Comparison of ENCODE assay signal across 9 cellular contexts in the genomic region with DNA sequence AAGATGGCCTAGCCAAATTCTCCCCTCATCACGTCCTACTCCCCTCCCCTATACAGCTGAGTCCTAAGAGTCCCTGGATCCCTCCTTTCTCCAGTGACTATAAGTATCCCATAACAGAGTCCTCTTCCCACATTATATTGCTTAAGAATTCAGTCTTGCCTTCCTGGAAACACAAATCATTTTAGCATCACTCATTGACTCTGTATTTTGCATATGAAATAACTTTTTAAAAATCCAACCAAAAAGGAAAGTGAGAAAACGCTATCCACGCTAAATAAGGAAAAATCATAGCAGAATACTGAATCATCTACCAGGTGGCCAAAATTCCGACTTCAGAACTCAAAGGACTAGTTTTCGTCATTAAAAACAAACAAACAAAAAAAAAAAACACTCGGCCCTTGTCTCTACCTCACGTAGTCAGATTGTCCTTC.
A peak's percentile ranks its signal among the peaks of the same experiment; 100 is the strongest.
DNase-seq lines count a peak whose midpoint lies in the region; ATAC-seq and TF ChIP-seq lines count a peak whose summit lies in the region.
"Had no signal": no experiment of that assay in that cellular context is flagged by ENCODE, and none has a peak within 500 bp of the region (broad histone marks: within the 10 kb centered on the region; RNA-seq: fewer than 3 reads in every experiment).

No MANE protein-coding gene starts in this region.

- peak overlapping the region; percentile 83 for H3K27ac Mint-ChIP-seq in activated CD4-positive, alpha-beta T cell treated with anti-CD3 and anti-CD28 coated beads for 36 hours
- peak overlapping the region; percentile 79 for H3K27ac Mint-ChIP-seq in activated T-helper 1 cell treated with anti-CD3 and anti-CD28 coated beads, Interleukin-12 subunit alpha, Interleukin-12 subunit beta, Interleukin-2, Interleukin-4 antibody, amounts not matched to agents 30 ng/mL and 10 ng/mL and 1 ng/mL, durations not matched to agents 14 hours and 24 hours and 36 hours
- H3K27ac Mint-ChIP-seq in naive thymus-derived CD4-positive, alpha-beta T cell: peak overlapping the region in 2 of 9 donors; percentile 61 to 88

- H3K4me1 Mint-ChIP-seq in activated CD4-positive, alpha-beta T cell treated with anti-CD3 and anti-CD28 coated beads for 36 hours: peaks cover 46% of the 10 kb centered on the region
- peaks cover 34% of the 10 kb centered on the region for H3K4me1 Mint-ChIP-seq in activated T-helper 1 cell treated with anti-CD3 and anti-CD28 coated beads, Interleukin-12 subunit alpha, Interleukin-12 subunit beta, Interleukin-2, Interleukin-4 antibody, amounts not matched to agents 30 ng/mL and 10 ng/mL and 1 ng/mL, durations not matched to agents 14 hours and 24 hours and 36 hours (ENCODE audit: low read depth)
- peaks cover 19 to 38% (median 23%) of the 10 kb centered on the region in 7 donors for H3K4me1 Mint-ChIP-seq in naive thymus-derived CD4-positive, alpha-beta T cell

- H3K27ac ChIP-seq in right cardiac atrium (ENCODE audit: low read length) (peak overlapping the region; percentile 93), suprapubic skin (peak overlapping the region; percentile 86)
- H3K27ac ChIP-seq in naive thymus-derived CD4-positive, alpha-beta T cell (ENCODE audit: low read depth, low read length): no peak overlapping the region

- no peaks in the 10 kb centered on the region for H3K9me3 ChIP-seq in right cardiac atrium (ENCODE audit: control insufficient read depth, low read length)
- no peaks in the 10 kb centered on the region for H3K9me3 ChIP-seq in suprapubic skin
- no peaks in the 10 kb centered on the region for H3K9me3 ChIP-seq in naive thymus-derived CD4-positive, alpha-beta T cell (ENCODE audit: control insufficient read depth in 2 of 3, low read length in 3 of 3)
- H3K9me3 ChIP-seq: BE2C had no signal

- intact Hi-C loops in activated CD4-positive, alpha-beta T cell treated with anti-CD3 and anti-CD28 coated beads for 36 hours (cut with DNase I, micrococcal nuclease): loop anchor here (2.0 to 5.0 kb wide), 5 partner anchors 80 to 332 kb away; a partner anchor contains a TSS
- intact Hi-C loops in activated T-helper 1 cell treated with anti-CD3 and anti-CD28 coated beads, Interleukin-12 subunit alpha, Interleukin-12 subunit beta, Interleukin-2, Interleukin-4 antibody, amounts not matched to agents 30 ng/mL and 10 ng/mL and 1 ng/mL, durations not matched to agents 14 hours and 24 hours and 36 hours (cut with micrococcal nuclease): loop anchor here (2.0 kb wide), 2 partner anchors 130 to 144 kb away; a partner anchor contains a TSS
- intact Hi-C loops in right cardiac atrium (cut with DNase I): loop anchor here (2.0 to 10.0 kb wide), 5 partner anchors 78 to 208 kb away; a partner anchor contains a TSS
- intact Hi-C loops in naive thymus-derived CD4-positive, alpha-beta T cell (cut with micrococcal nuclease): loop anchor here (2.0 to 5.0 kb wide), 7 partner anchors 80 to 390 kb away; a partner anchor contains a TSS

- H3K27me3 ChIP-seq in right cardiac atrium (ENCODE audit: control insufficient read depth, insufficient read depth) (no peaks in the 10 kb centered on the region), suprapubic skin (no peaks in the 10 kb centered on the region)
- H3K27me3 ChIP-seq in naive thymus-derived CD4-positive, alpha-beta T cell (ENCODE audit: control insufficient read depth in 2 of 2, insufficient read depth in 2 of 2, low read length in 2 of 2): no peaks in the 10 kb centered on the region
- H3K27me3 ChIP-seq: BE2C had no signal

- DNase-seq in activated CD4-positive, alpha-beta T cell treated with anti-CD3 and anti-CD28 coated beads for 36 hours: no peak
- DNase-seq in activated CD4-positive, alpha-beta T cell treated with anti-CD3 and anti-CD28 coated beads, Interleukin-2, amount 50 U/mL, for 4 hours: no peak
- DNase-seq in activated T-helper 1 cell treated with anti-CD3 and anti-CD28 coated beads, Interleukin-12 subunit alpha, Interleukin-12 subunit beta, Interleukin-2, Interleukin-4 antibody, amounts not matched to agents 30 ng/mL and 10 ng/mL and 1 ng/mL, durations not matched to agents 14 hours and 24 hours and 36 hours (ENCODE audit: low spot score): no peak
- DNase-seq in right cardiac atrium: no peak
- DNase-seq in suprapubic skin (ENCODE audit: low spot score in 2 of 2): no peak
- no peak for DNase-seq in kidney glomerular epithelial cell (lab: John Stamatoyannopoulos, UW)
- no peak for DNase-seq in HuH-7.5 (ENCODE audit: low spot score)
- DNase-seq in naive thymus-derived CD4-positive, alpha-beta T cell: no peak

- H3K9me3 Mint-ChIP-seq in activated CD4-positive, alpha-beta T cell treated with anti-CD3 and anti-CD28 coated beads for 36 hours (ENCODE audit: low read depth): no peaks in the 10 kb centered on the region
- H3K9me3 Mint-ChIP-seq in activated T-helper 1 cell treated with anti-CD3 and anti-CD28 coated beads, Interleukin-12 subunit alpha, Interleukin-12 subunit beta, Interleukin-2, Interleukin-4 antibody, amounts not matched to agents 30 ng/mL and 10 ng/mL and 1 ng/mL, durations not matched to agents 14 hours and 24 hours and 36 hours: no peaks in the 10 kb centered on the region
- H3K9me3 Mint-ChIP-seq in naive thymus-derived CD4-positive, alpha-beta T cell: no peaks in the 10 kb centered on the region

- no peak for ATAC-seq in activated CD4-positive, alpha-beta T cell treated with anti-CD3 and anti-CD28 coated beads for 36 hours
- no peak for ATAC-seq in right cardiac atrium
- ATAC-seq in naive thymus-derived CD4-positive, alpha-beta T cell: no peak

- peaks cover 13% of the 10 kb centered on the region for H3K36me3 ChIP-seq in suprapubic skin
- H3K36me3 ChIP-seq in naive thymus-derived CD4-positive, alpha-beta T cell (ENCODE audit: control insufficient read depth in 2 of 3, insufficient read depth in 3 of 3, low read length in 3 of 3): no peaks in the 10 kb centered on the region
- H3K36me3 ChIP-seq: BE2C had no signal

- H3K36me3 Mint-ChIP-seq in activated CD4-positive, alpha-beta T cell treated with anti-CD3 and anti-CD28 coated beads for 36 hours (ENCODE audit: low read depth): peaks cover 3% of the 10 kb centered on the region
- peaks cover 2% of the 10 kb centered on the region for H3K36me3 Mint-ChIP-seq in activated T-helper 1 cell treated with anti-CD3 and anti-CD28 coated beads, Interleukin-12 subunit alpha, Interleukin-12 subunit beta, Interleukin-2, Interleukin-4 antibody, amounts not matched to agents 30 ng/mL and 10 ng/mL and 1 ng/mL, durations not matched to agents 14 hours and 24 hours and 36 hours (ENCODE audit: low read depth)
- H3K36me3 Mint-ChIP-seq in naive thymus-derived CD4-positive, alpha-beta T cell: no peaks in the 10 kb centered on the region

- no peak for TF ChIP-seq CTCF in suprapubic skin (IDR thresholded peaks at IDR 0.05)

- H3K4me1 ChIP-seq in right cardiac atrium (ENCODE audit: control insufficient read depth, insufficient read depth, low read length): peaks cover 8% of the 10 kb centered on the region
- peaks cover 24% of the 10 kb centered on the region for H3K4me1 ChIP-seq in suprapubic skin
- peaks cover 4 to 27% of the 10 kb centered on the region in 2 donors for H3K4me1 ChIP-seq in naive thymus-derived CD4-positive, alpha-beta T cell (ENCODE audit: control insufficient read depth in 2 of 2, insufficient read depth in 2 of 2, low read length in 2 of 2)

- peak overlapping the region; percentile 6 for H3K4me3 Mint-ChIP-seq in activated CD4-positive, alpha-beta T cell treated with anti-CD3 and anti-CD28 coated beads for 36 hours
- peak overlapping the region; percentile 68 for H3K4me3 Mint-ChIP-seq in activated T-helper 1 cell treated with anti-CD3 and anti-CD28 coated beads, Interleukin-12 subunit alpha, Interleukin-12 subunit beta, Interleukin-2, Interleukin-4 antibody, amounts not matched to agents 30 ng/mL and 10 ng/mL and 1 ng/mL, durations not matched to agents 14 hours and 24 hours and 36 hours
- peak overlapping the region in 1 of 10 donors; percentile 75 for H3K4me3 Mint-ChIP-seq in naive thymus-derived CD4-positive, alpha-beta T cell

- peaks cover 16% of the 10 kb centered on the region for H3K27me3 Mint-ChIP-seq in activated CD4-positive, alpha-beta T cell treated with anti-CD3 and anti-CD28 coated beads for 36 hours
- peaks cover 41% of the 10 kb centered on the region for H3K27me3 Mint-ChIP-seq in activated T-helper 1 cell treated with anti-CD3 and anti-CD28 coated beads, Interleukin-12 subunit alpha, Interleukin-12 subunit beta, Interleukin-2, Interleukin-4 antibody, amounts not matched to agents 30 ng/mL and 10 ng/mL and 1 ng/mL, durations not matched to agents 14 hours and 24 hours and 36 hours (ENCODE audit: insufficient read depth)
- H3K27me3 Mint-ChIP-seq in naive thymus-derived CD4-positive, alpha-beta T cell: peaks cover 0 to 31% (median 8%) of the 10 kb centered on the region in 5 donors

- POLR2A ChIA-PET in activated CD4-positive, alpha-beta T cell treated with anti-CD3 and anti-CD28 coated beads for 36 hours (lab: Charles Lee): interaction anchor here (1.8 kb wide), 1 partner anchor 263 kb away, joined by 5 read pairs; a partner anchor contains a TSS
- POLR2A ChIA-PET in naive thymus-derived CD4-positive, alpha-beta T cell (lab: Charles Lee): interaction anchor here (3.5 kb wide), 1 partner anchor 206 kb away, joined by 12 read pairs; a partner anchor contains a TSS

- H3K4me3 ChIP-seq in right cardiac atrium (ENCODE audit: low read length) (no peak overlapping the region), suprapubic skin (no peak overlapping the region)
- no peak overlapping the region for H3K4me3 ChIP-seq in naive thymus-derived CD4-positive, alpha-beta T cell (ENCODE audit: low read length)

- no peak for TF ChIP-seq POLR2A in suprapubic skin (IDR thresholded peaks at IDR 0.05)

- TF ChIP-seq EP300 in suprapubic skin (IDR thresholded peaks at IDR 0.05): no peak

- CTCF ChIA-PET in activated CD4-positive, alpha-beta T cell treated with anti-CD3 and anti-CD28 coated beads for 36 hours (lab: Charles Lee): interaction anchor here (0.5 to 6.0 kb wide), 17 partner anchors 10 to 208 kb away, joined by 3 to 189 read pairs (median 6); a partner anchor contains a TSS
- CTCF ChIA-PET in naive thymus-derived CD4-positive, alpha-beta T cell (lab: Charles Lee): interaction anchor here (0.6 to 6.8 kb wide), 4 partner anchors 135 to 466 kb away, joined by 3 to 113 read pairs (median 3); a partner anchor contains a TSS

- WGBS in right cardiac atrium: 69% methylated on average over 7 of the region's 7 CpGs
- 79% methylated on average over 7 of the region's 7 CpGs for WGBS in suprapubic skin
